ENCODE assay signal across 8 cellular contexts in genomic region chr6:26536571-26537159, GRCh38. TPM values are rescaled to one million over a fixed set of nuclear protein-coding genes. Genes with fewer than 3 reads are reported as not detected.
A peak's percentile ranks its signal among the peaks of the same experiment; 100 is the strongest.
DNase-seq lines count a peak whose midpoint lies in the region; ATAC-seq and TF ChIP-seq lines count a peak whose summit lies in the region.

No MANE protein-coding gene starts in this region.

- no peaks in the 10 kb centered on the region for H3K27me3 Mint-ChIP-seq in nephron (ENCODE audit: low read depth)

- H3K36me3 Mint-ChIP-seq in nephron (ENCODE audit: low read depth) = peaks cover 12% of the 10 kb centered on the region

- H3K4me3 ChIP-seq in WI38 (ENCODE audit: low read depth, low read length) = peak overlapping the region; percentile 85

- H3K9me3 Mint-ChIP-seq in nephron = no peaks in the 10 kb centered on the region

- peak; percentile 2 to 7 for ATAC-seq in activated CD4-positive, CD25-positive, alpha-beta regulatory T cell treated with anti-CD3 and anti-CD28 coated beads, Interleukin-2, amount 50 U/mL, for 24 hours
- ATAC-seq in GM21528 (IDR thresholded peaks at IDR 0.05; ENCODE audit: low FRiP score, unreplicated experiment) = no peak
- no peak for ATAC-seq in HG03159 (IDR thresholded peaks at IDR 0.05; ENCODE audit: unreplicated experiment)

- DNase-seq in activated CD4-positive, CD25-positive, alpha-beta regulatory T cell treated with anti-CD3 and anti-CD28 coated beads, Interleukin-2, amount 50 U/mL, for 72 hours = no peak
- DNase-seq in M059J (ENCODE audit: low read depth) = peak; percentile 80
- DNase-seq in epithelial cell of prostate (ENCODE audit: low read depth, low spot score) = no peak

- H3K4me1 Mint-ChIP-seq in nephron = peaks cover 44% of the 10 kb centered on the region

- H3K27ac ChIP-seq in epithelial cell of prostate = peak overlapping the region; percentile 95

- H3K4me3 Mint-ChIP-seq in nephron = peak overlapping the region; percentile 89 to 94 (median 91)

- no peak for TF ChIP-seq CTCF in WI38 (IDR thresholded peaks at IDR 0.05; ENCODE audit: low read depth, low read length)
- no peak for TF ChIP-seq CTCF in nephron (IDR thresholded peaks at IDR 0.05; ENCODE audit: unreplicated experiment in 3 of 3)

- peak overlapping the region; percentile 95 to 97 (median 97) for H3K27ac Mint-ChIP-seq in nephron

RNA-seq across cellular contexts. Expression of gene HMGN4, which starts 1.5 kb away (rescaled TPM):
- 144 and 161 TPM in 2 replicates for total RNA-seq in M059J (2014; rRNA removed; shearing (Covaris generic))

RNA-seq across cellular contexts. Expression of gene BTN1A1, which starts 36.6 kb away (rescaled TPM):
- total RNA-seq in M059J (2014; rRNA removed; shearing (Covaris generic)) = 0.10 TPM in 1 of 2 replicates, not detected in the other

Comparison
In these comparisons a context has a peak if more than half of its experiments do, and no peak if none do; other contexts are left out.
1. ATAC-seq: peak in activated CD4-positive, CD25-positive, alpha-beta regulatory T cell treated with anti-CD3 and anti-CD28 coated beads, Interleukin-2, amount 50 U/mL, for 24 hours (2 of 2); none in GM21528 (single experiment) and HG03159 (single experiment).